Comparison of ENCODE assay signal across 1 cellular context in the genomic region with DNA sequence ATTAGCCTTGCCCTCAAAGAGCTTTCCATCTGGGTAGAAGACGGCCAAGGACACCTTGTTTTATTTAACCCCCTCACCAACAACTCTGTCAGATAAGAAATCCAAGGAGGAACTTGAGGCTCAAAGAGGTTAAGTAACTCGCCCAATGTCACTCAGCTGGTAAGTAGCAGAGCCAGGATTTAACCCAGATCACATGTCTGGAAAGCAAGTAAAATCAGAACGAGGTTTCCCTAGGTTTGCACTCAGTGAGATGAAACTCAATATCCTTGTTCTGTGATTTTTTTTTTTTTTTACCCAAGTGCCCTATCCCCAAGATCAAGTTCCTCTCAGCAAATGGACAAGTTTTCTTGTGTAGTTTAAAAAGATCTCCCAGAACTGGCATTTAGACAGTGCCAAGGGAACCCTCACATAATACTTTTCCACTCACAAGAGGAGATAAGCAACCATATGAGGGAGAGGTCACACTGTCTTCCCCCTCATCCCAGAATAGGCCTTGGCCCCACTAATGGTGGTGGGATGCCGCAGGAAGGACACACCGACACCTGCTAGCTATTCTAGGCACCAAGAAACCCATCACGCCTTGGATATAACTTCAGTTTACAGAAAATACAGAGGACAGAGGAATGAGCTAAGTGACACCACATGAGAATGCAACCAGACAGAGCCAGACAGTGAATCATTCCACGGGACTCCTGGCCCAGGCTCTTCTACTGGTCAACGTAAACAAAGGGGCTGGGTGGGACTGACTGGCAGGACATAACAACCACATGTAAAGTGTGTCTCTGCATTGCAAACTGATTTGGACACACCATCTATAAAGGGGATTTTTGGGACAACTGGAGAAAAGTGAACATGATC.
TF ChIP-seq lines count a peak whose summit lies in the region.

No MANE protein-coding gene starts in this region.

TF ChIP-seq in IMR-90, 13 proteins besides CTCF, POLR2A, EP300 and RAD21:
- TF ChIP-seq CEBPB (IDR thresholded peaks at IDR 0.05; ENCODE audit: low read depth, low read length) (0 out of 2 replicates have a peak, but pooled peaks have one; percentile 9), FOS (IDR thresholded peaks at IDR 0.05; ENCODE audit: low read depth, low read length) (peak; percentile 76), BHLHE40 (IDR thresholded peaks at IDR 0.05; ENCODE audit: low read depth, low read length) (peak; percentile 49; the same call in 1 of the 2 replicates)
- TF ChIP-seq, protein P1, sequence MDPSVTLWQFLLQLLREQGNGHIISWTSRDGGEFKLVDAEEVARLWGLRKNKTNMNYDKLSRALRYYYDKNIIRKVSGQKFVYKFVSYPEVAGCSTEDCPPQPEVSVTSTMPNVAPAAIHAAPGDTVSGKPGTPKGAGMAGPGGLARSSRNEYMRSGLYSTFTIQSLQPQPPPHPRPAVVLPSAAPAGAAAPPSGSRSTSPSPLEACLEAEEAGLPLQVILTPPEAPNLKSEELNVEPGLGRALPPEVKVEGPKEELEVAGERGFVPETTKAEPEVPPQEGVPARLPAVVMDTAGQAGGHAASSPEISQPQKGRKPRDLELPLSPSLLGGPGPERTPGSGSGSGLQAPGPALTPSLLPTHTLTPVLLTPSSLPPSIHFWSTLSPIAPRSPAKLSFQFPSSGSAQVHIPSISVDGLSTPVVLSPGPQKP (IDR thresholded peaks at IDR 0.05; ENCODE audit: borderline replicate concordance, low read depth, low read length), result no peak
- TF ChIP-seq, protein P2, sequence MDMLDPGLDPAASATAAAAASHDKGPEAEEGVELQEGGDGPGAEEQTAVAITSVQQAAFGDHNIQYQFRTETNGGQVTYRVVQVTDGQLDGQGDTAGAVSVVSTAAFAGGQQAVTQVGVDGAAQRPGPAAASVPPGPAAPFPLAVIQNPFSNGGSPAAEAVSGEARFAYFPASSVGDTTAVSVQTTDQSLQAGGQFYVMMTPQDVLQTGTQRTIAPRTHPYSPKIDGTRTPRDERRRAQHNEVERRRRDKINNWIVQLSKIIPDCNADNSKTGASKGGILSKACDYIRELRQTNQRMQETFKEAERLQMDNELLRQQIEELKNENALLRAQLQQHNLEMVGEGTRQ (IDR thresholded peaks at IDR 0.05; ENCODE audit: low read depth, low read length), result no peak
